Comparison of ENCODE assay signal across 17 cellular contexts in genomic region chr6:16660157-16660497, GRCh38.
DNase-seq lines count a peak whose midpoint lies in the region; ATAC-seq and TF ChIP-seq lines count a peak whose summit lies in the region.
"Had no signal": no experiment of that assay in that cellular context is flagged by ENCODE, and none has a peak within 500 bp of the region (broad histone marks: within the 10 kb centered on the region; RNA-seq: fewer than 3 reads in every experiment).

No MANE protein-coding gene starts in this region.

- no peak for ATAC-seq in activated T-cell treated with anti-CD3 and anti-CD28 coated beads, Interleukin-2, amount 50 U/mL, for 4 hours
- ATAC-seq in HG03432 (IDR thresholded peaks at IDR 0.05; ENCODE audit: unreplicated experiment) (peak; percentile 55), GM21390 (IDR thresholded peaks at IDR 0.05; ENCODE audit: unreplicated experiment) (no peak)
- no peak for ATAC-seq in activated CD8-positive, alpha-beta T cell treated with anti-CD3 and anti-CD28 coated beads, Interleukin-2, amount 10 ng/mL, durations not matched to agents 7 days and 5 days
- ATAC-seq: K562, left colon had no signal

- 19 to 54% (median 33%) methylated on average over 1 of the region's 1 CpG for WGBS in spleen, 5 donors

- peak overlapping the region; percentile 49 for H3K4me3 Mint-ChIP-seq in activated T-cell treated with anti-CD3 and anti-CD28 coated beads, Interleukin-2, amount 50 U/mL, for 4 hours
- H3K4me3 Mint-ChIP-seq in activated CD8-positive, alpha-beta T cell treated with anti-CD3 and anti-CD28 coated beads, Interleukin-2, amount 10 ng/mL, durations not matched to agents 7 days and 5 days, result no peak overlapping the region
- H3K4me3 Mint-ChIP-seq: endodermal cell, HFFc6 had no signal

- H3K27ac ChIP-seq in spleen, result peak overlapping the region in 6 of 8 donors; percentile 42 to 62 (median 52)
- H3K27ac ChIP-seq: HL-60, SJCRH30, vagina had no signal

- H3K4me1 ChIP-seq in spleen, result peaks cover 5 to 45% (median 30%) of the 10 kb centered on the region in 6 donors
- H3K4me1 ChIP-seq: SJCRH30, vagina had no signal

- H3K4me1 Mint-ChIP-seq in activated T-cell treated with anti-CD3 and anti-CD28 coated beads, Interleukin-2, amount 50 U/mL, for 4 hours (ENCODE audit: low read depth), result peaks cover 48% of the 10 kb centered on the region
- peaks cover 38% of the 10 kb centered on the region for H3K4me1 Mint-ChIP-seq in activated CD8-positive, alpha-beta T cell treated with anti-CD3 and anti-CD28 coated beads, Interleukin-2, amount 10 ng/mL, durations not matched to agents 7 days and 5 days (ENCODE audit: low read depth)

- in situ Hi-C loops in GM13976 (cut with MboI; ENCODE audit: low sequenced_read_pairs, unreplicated experiment), result no loop called here

- no peaks in the 10 kb centered on the region for H3K27me3 Mint-ChIP-seq in activated T-cell treated with anti-CD3 and anti-CD28 coated beads, Interleukin-2, amount 50 U/mL, for 4 hours (ENCODE audit: low read depth)
- H3K27me3 Mint-ChIP-seq in activated CD8-positive, alpha-beta T cell treated with anti-CD3 and anti-CD28 coated beads, Interleukin-2, amount 10 ng/mL, durations not matched to agents 7 days and 5 days (ENCODE audit: low read depth), result no peaks in the 10 kb centered on the region

- peak overlapping the region; percentile 61 for H3K27ac Mint-ChIP-seq in activated CD8-positive, alpha-beta T cell treated with anti-CD3 and anti-CD28 coated beads, Interleukin-2, amount 10 ng/mL, durations not matched to agents 7 days and 5 days
- H3K27ac Mint-ChIP-seq: endodermal cell, HFFc6 had no signal

- DNase-seq in activated T-cell treated with anti-CD3 and anti-CD28 coated beads, Interleukin-2, amount 50 U/mL, for 4 hours, result no peak
- no peak for DNase-seq in activated T-cell treated with anti-CD3 and anti-CD28 coated beads, Interleukin-2, amount 50 U/mL, for 48 hours
- no peak for DNase-seq in activated CD8-positive, alpha-beta T cell treated with anti-CD3 and anti-CD28 coated beads, Interleukin-2, amount 10 ng/mL, durations not matched to agents 7 days and 5 days
- no peak for DNase-seq in spleen
- DNase-seq in NCI-H187 treated with DMSO at 0.1 percent for 48 hours (lab: John Stamatoyannopoulos, UW), result no peak
- no peak for DNase-seq in GM13976 (ENCODE audit: low spot score)
- DNase-seq: endodermal cell, GDM1, HFFc6, left colon, SJCRH30 had no signal

- no peak for TF ChIP-seq POLR2A in spleen (IDR thresholded peaks at IDR 0.05)

- peaks cover 0 to 41% (median under 1%) of the 10 kb centered on the region in 6 donors for H3K36me3 ChIP-seq in spleen
- H3K36me3 ChIP-seq: SJCRH30, vagina had no signal

- TF ChIP-seq CTCF in spleen (IDR thresholded peaks at IDR 0.05 in 8 of 11, conservative IDR thresholded peaks at IDR 0.05 in 3 of 11), result no peak
- TF ChIP-seq CTCF in GM13976 (IDR thresholded peaks at IDR 0.05; ENCODE audit: borderline replicate concordance, control extremely low read depth, extremely low read depth, insufficient read depth, missing control alignments), result no peak

- no peaks in the 10 kb centered on the region for H3K9me3 Mint-ChIP-seq in activated T-cell treated with anti-CD3 and anti-CD28 coated beads, Interleukin-2, amount 50 U/mL, for 4 hours
- no peaks in the 10 kb centered on the region for H3K9me3 Mint-ChIP-seq in activated CD8-positive, alpha-beta T cell treated with anti-CD3 and anti-CD28 coated beads, Interleukin-2, amount 10 ng/mL, durations not matched to agents 7 days and 5 days (ENCODE audit: insufficient read depth)

- peaks cover 0 to 13% (median 12%) of the 10 kb centered on the region in 8 donors for H3K9me3 ChIP-seq in spleen
- H3K9me3 ChIP-seq: SJCRH30, vagina had no signal

- H3K4me3 ChIP-seq in spleen, result no peak overlapping the region
- H3K4me3 ChIP-seq: cardiac muscle cell, K562, SJCRH30, vagina had no signal

- no peaks in the 10 kb centered on the region for H3K27me3 ChIP-seq in spleen (replicated peaks in 1 of 7)
- H3K27me3 ChIP-seq: cardiac muscle cell, SJCRH30, vagina had no signal

- intact Hi-C loops in spleen (cut with DNase I; ENCODE audit: low total_unique reads), result no loop called here

- CTCF ChIA-PET in activated CD8-positive, alpha-beta T cell treated with anti-CD3 and anti-CD28 coated beads, Interleukin-2, amount 10 ng/mL, durations not matched to agents 7 days and 5 days (lab: Charles Lee), result interaction anchor here (1.3 to 3.8 kb wide), 3 partner anchors 11 to 38 kb away, joined by 3 to 30 read pairs (median 4); no protein-coding TSS in a partner anchor

- H3K36me3 Mint-ChIP-seq in activated T-cell treated with anti-CD3 and anti-CD28 coated beads, Interleukin-2, amount 50 U/mL, for 4 hours (ENCODE audit: insufficient read depth), result peaks cover 19% of the 10 kb centered on the region
- peaks cover 38% of the 10 kb centered on the region for H3K36me3 Mint-ChIP-seq in activated CD8-positive, alpha-beta T cell treated with anti-CD3 and anti-CD28 coated beads, Interleukin-2, amount 10 ng/mL, durations not matched to agents 7 days and 5 days (ENCODE audit: low read depth)

- POLR2A ChIA-PET in activated CD8-positive, alpha-beta T cell treated with anti-CD3 and anti-CD28 coated beads, Interleukin-2, amount 10 ng/mL, durations not matched to agents 7 days and 5 days (lab: Charles Lee), result no interaction called here
